In genomic region chr16:69296771-69297170, GRCh38 we compare ENCODE assay signal across 10 cellular contexts. TPM values are rescaled to one million over a fixed set of nuclear protein-coding genes. Genes with fewer than 3 reads are reported as not detected.
"Had no signal": no experiment of that assay in that cellular context is flagged by ENCODE, and none has a peak within 500 bp of the region (broad histone marks: within the 10 kb centered on the region; RNA-seq: fewer than 3 reads in every experiment).

No MANE protein-coding gene starts in this region.

RNA-seq across cellular contexts. Expression of gene TMED6, which starts 54.8 kb away (rescaled TPM):
- total RNA-seq: dermis microvascular lymphatic vessel endothelial cell, epithelial cell of proximal tubule, esophagus muscularis mucosa, esophagus squamous epithelium, fibroblast of lung, fibroblast of villous mesenchyme, foreskin keratinocyte, frontal cortex, glomerular endothelial cell had no signal
- polyA plus RNA-seq: endothelial cell of umbilical vein had no signal
